ENCODE assay signal across 8 cellular contexts in genomic region chr6:148051-148984, GRCh38.
DNase-seq lines count a peak whose midpoint lies in the region; ATAC-seq, FAIRE-seq and TF ChIP-seq lines count a peak whose summit lies in the region.
"Not testable (repeated sequence)": the region's sequence is repeated elsewhere in the genome, so short reads cannot be mapped to it uniquely, and the experiment has no call there.

No MANE protein-coding gene starts in this region.

- H3K9me3 ChIP-seq in endothelial cell of umbilical vein (replicated peaks; ENCODE audit: control insufficient read depth, insufficient read depth, low read length): not testable (repeated sequence)

- TF ChIP-seq CTCF in GM12872 (IDR thresholded peaks at IDR 0.05; ENCODE audit: insufficient read depth, low read depth, low read length) (peak; percentile 88), GM23338 (conservative IDR thresholded peaks at IDR 0.05; ENCODE audit: low read depth in 2 of 2) (peak; percentile 72 to 76), endothelial cell of umbilical vein (IDR thresholded peaks at IDR 0.05; ENCODE audit: extremely low read depth in 1 of 2, insufficient read depth in 1 of 2, low read depth in 1 of 2, low read length in 2 of 2) (peak in 1 of 2 donors; percentile 17), natural killer cell (IDR thresholded peaks at IDR 0.05) (peak; percentile 56)

- ATAC-seq in GM23338: peak; percentile 80
- peak; percentile 66 to 77 (median 77) for ATAC-seq in natural killer cell
- peak; percentile 86 to 87 for ATAC-seq in stimulated activated naive B cell treated with anti-CD40 and anti-IgM and Interleukin-4, amounts not matched to agents 10 μg/mL and 1 μg/mL and 100 μg/mL, for 72 hours (replicated peaks)

- H3K4me2 ChIP-seq in GM23338; endothelial cell of umbilical vein (ENCODE audit: insufficient read depth, low read length): not testable (repeated sequence)

- H2AFZ ChIP-seq in GM23338; endothelial cell of umbilical vein (ENCODE audit: low read depth, low read length): not testable (repeated sequence)

- H3K27ac ChIP-seq in GM23338 (ENCODE audit: low read depth); endothelial cell of umbilical vein (ENCODE audit: insufficient read depth, low read depth, low read length): not testable (repeated sequence)

- POLR2A ChIA-PET in endothelial cell of umbilical vein (lab: Charles Lee): not testable (repeated sequence)

- H3K4me1 Mint-ChIP-seq in GM23338, natural killer cell: not testable (repeated sequence)
- H3K4me1 Mint-ChIP-seq in stimulated activated naive B cell treated with anti-CD40 and anti-IgM and Interleukin-4, amounts not matched to agents 10 μg/mL and 1 μg/mL and 100 μg/mL, for 72 hours: peaks cover 3 to 11% of the 10 kb centered on the region in 2 donors

- H3K4me3 ChIP-seq in GM23338; endothelial cell of umbilical vein (replicated peaks in 1 of 3; ENCODE audit: insufficient read depth in 1 of 3, low read depth in 1 of 3, low read length in 3 of 3): not testable (repeated sequence)

- DNase-seq in GM23338 (ENCODE audit: low spot score): peak; percentile 85
- DNase-seq in HK-2 (ENCODE audit: unreplicated experiment): peak; percentile 28
- DNase-seq in RPMI8226: peak; percentile 98
- DNase-seq in activated CD8-positive, alpha-beta memory T cell treated with anti-CD3 and anti-CD28 coated beads, Interleukin-2, amount 50 U/mL, for 4 hours: peak; percentile 51
- peak; percentile 13 for DNase-seq in endothelial cell of umbilical vein (ENCODE audit: low read depth, low spot score)
- peak; percentile 41 for DNase-seq in natural killer cell
- peak; percentile 79 for DNase-seq in stimulated activated naive B cell treated with anti-CD40 and anti-IgM and Interleukin-4, amounts not matched to agents 10 μg/mL and 1 μg/mL and 100 μg/mL, for 72 hours

- not testable (repeated sequence) for H3K9me2 ChIP-seq in GM23338 (ENCODE audit: insufficient read depth)

- H3K27me3 ChIP-seq in GM23338 (ENCODE audit: insufficient read depth); endothelial cell of umbilical vein (ENCODE audit: control insufficient read depth in 2 of 2, insufficient read depth in 2 of 2, low read length in 2 of 2): not testable (repeated sequence)

- H3K36me3 ChIP-seq in GM23338 (ENCODE audit: insufficient read depth); endothelial cell of umbilical vein (ENCODE audit: control insufficient read depth in 2 of 2, extremely low read depth in 1 of 2, insufficient read depth in 2 of 2, low read length in 2 of 2): not testable (repeated sequence)

- dilution Hi-C loops in endothelial cell of umbilical vein (cut with MboI; ENCODE audit: extremely low pct_ligation_motif_present, low sequenced_read_pairs): not testable (repeated sequence)

- CTCF ChIA-PET in endothelial cell of umbilical vein (lab: Charles Lee): not testable (repeated sequence)

- H3K79me2 ChIP-seq in GM23338 (replicated peaks; ENCODE audit: insufficient read depth); endothelial cell of umbilical vein (ENCODE audit: control insufficient read depth, insufficient read depth, low read length): not testable (repeated sequence)

- not testable (repeated sequence) for H3K4me1 ChIP-seq in GM23338 (ENCODE audit: insufficient read depth); endothelial cell of umbilical vein (ENCODE audit: control insufficient read depth, extremely low read depth, insufficient read depth, low read length)

- not testable (repeated sequence) for H3K9me1 ChIP-seq in endothelial cell of umbilical vein (replicated peaks; ENCODE audit: control insufficient read depth, extremely low read depth, insufficient read depth, low read length)

- not testable (repeated sequence) for H3K4me3 Mint-ChIP-seq in GM23338; natural killer cell; stimulated activated naive B cell treated with anti-CD40 and anti-IgM and Interleukin-4, amounts not matched to agents 10 μg/mL and 1 μg/mL and 100 μg/mL, for 72 hours

- H3K27me3 Mint-ChIP-seq in GM23338 (ENCODE audit: insufficient read depth, low read depth, poor library complexity): peaks cover 24% of the 10 kb centered on the region
- peaks cover 15 to 18% of the 10 kb centered on the region in 2 donors for H3K27me3 Mint-ChIP-seq in natural killer cell (ENCODE audit: low read depth in 2 of 2)
- not testable (repeated sequence) for H3K27me3 Mint-ChIP-seq in stimulated activated naive B cell treated with anti-CD40 and anti-IgM and Interleukin-4, amounts not matched to agents 10 μg/mL and 1 μg/mL and 100 μg/mL, for 72 hours

- H3K9ac ChIP-seq in endothelial cell of umbilical vein (replicated peaks; ENCODE audit: extremely low read depth, insufficient read depth, low read length): not testable (repeated sequence)

- H3K27ac Mint-ChIP-seq in GM23338, natural killer cell: not testable (repeated sequence)
- H3K27ac Mint-ChIP-seq in stimulated activated naive B cell treated with anti-CD40 and anti-IgM and Interleukin-4, amounts not matched to agents 10 μg/mL and 1 μg/mL and 100 μg/mL, for 72 hours: peak overlapping the region; percentile 31

- H4K20me1 ChIP-seq in GM23338 (replicated peaks; ENCODE audit: insufficient read depth); endothelial cell of umbilical vein (replicated peaks; ENCODE audit: control insufficient read depth, extremely low read depth, insufficient read depth, low read length): not testable (repeated sequence)

- peaks cover 29% of the 10 kb centered on the region for H3K36me3 Mint-ChIP-seq in GM23338 (ENCODE audit: low read depth)
- H3K36me3 Mint-ChIP-seq in natural killer cell; stimulated activated naive B cell treated with anti-CD40 and anti-IgM and Interleukin-4, amounts not matched to agents 10 μg/mL and 1 μg/mL and 100 μg/mL, for 72 hours: not testable (repeated sequence)

- not testable (repeated sequence) for TF ChIP-seq POLR2A in endothelial cell of umbilical vein (IDR thresholded peaks at IDR 0.05; ENCODE audit: low read depth, low read length)

- peaks cover 52% of the 10 kb centered on the region for H3K9me3 Mint-ChIP-seq in GM23338
- not testable (repeated sequence) for H3K9me3 Mint-ChIP-seq in natural killer cell; stimulated activated naive B cell treated with anti-CD40 and anti-IgM and Interleukin-4, amounts not matched to agents 10 μg/mL and 1 μg/mL and 100 μg/mL, for 72 hours

- H3F3A ChIP-seq in GM23338 (replicated peaks; ENCODE audit: low read depth): not testable (repeated sequence)

- BruUV-seq in endothelial cell of umbilical vein (replicated peaks; lab: Mats Ljungman, UMichigan): not testable (repeated sequence)

- intact Hi-C loops in endothelial cell of umbilical vein (cut with micrococcal nuclease); natural killer cell (cut with micrococcal nuclease): not testable (repeated sequence)

- FAIRE-seq in endothelial cell of umbilical vein (lab: Jason Lieb, UNC): not testable (repeated sequence)

TF ChIP-seq in GM23338, 12 proteins besides CTCF, POLR2A, EP300 and RAD21:
- TF ChIP-seq POLR2AphosphoS5 (IDR thresholded peaks at IDR 0.05; ENCODE audit: low read depth): peak; percentile 32; the same call in 1 of the 2 replicates

Comparison
In these comparisons a context has a peak if more than half of its experiments do, and no peak if none do; other contexts are left out.
1. DNase-seq: peak in every context shown above with its lines; median percentile 98 in RPMI8226; 85 in GM23338; 79 in stimulated activated naive B cell treated with anti-CD40 and anti-IgM and Interleukin-4, amounts not matched to agents 10 μg/mL and 1 μg/mL and 100 μg/mL, for 72 hours; 51 in activated CD8-positive, alpha-beta memory T cell treated with anti-CD3 and anti-CD28 coated beads, Interleukin-2, amount 50 U/mL, for 4 hours; 41 in natural killer cell; 28 in HK-2; 13 in endothelial cell of umbilical vein.